11 cellular contexts compared by ENCODE assay signal in the genomic region with DNA sequence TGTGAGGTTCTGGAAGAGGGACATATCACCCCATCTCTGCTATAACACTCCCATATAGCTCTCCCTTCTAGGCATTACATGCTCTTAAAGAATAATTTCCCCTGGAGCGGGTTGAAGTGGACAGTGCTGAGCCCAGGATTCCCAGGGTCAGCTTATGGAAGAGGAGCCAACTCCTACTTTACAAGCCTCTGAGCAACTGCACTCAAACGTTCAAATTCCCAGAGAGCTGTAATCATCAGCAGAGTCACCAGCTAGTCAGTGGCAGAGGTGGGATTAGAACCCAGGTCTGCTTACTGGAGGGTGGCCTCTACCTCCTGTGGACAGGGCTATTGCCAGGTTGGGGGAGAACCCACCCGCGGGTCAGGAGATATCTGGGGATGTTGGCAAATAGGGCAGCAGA. TPM values are rescaled to one million over a fixed set of nuclear protein-coding genes. Genes with fewer than 3 reads are reported as not detected.
DNase-seq lines count a peak whose midpoint lies in the region; ATAC-seq and TF ChIP-seq lines count a peak whose summit lies in the region.
"Had no signal": no experiment of that assay in that cellular context is flagged by ENCODE, and none has a peak within 500 bp of the region (broad histone marks: within the 10 kb centered on the region; RNA-seq: fewer than 3 reads in every experiment).

No MANE protein-coding gene starts in this region.

- H3K9ac ChIP-seq in Loucy (ENCODE audit: low read depth, low read length, poor library complexity, severe bottlenecking) (peak overlapping the region; percentile 91), trophoblast cell (ENCODE audit: low read length) (no peak overlapping the region)
- H3K9ac ChIP-seq: KMS-11 had no signal

- peaks cover 0 to 1% (median 0%) of the 10 kb centered on the region in 7 donors for H3K9me3 Mint-ChIP-seq in CD4-positive, CD25-positive, alpha-beta regulatory T cell
- H3K9me3 Mint-ChIP-seq: activated B cell treated with CpG ODN at 0.5 μM for 24 hours had no signal

- intact Hi-C loops in heart left ventricle (cut with DNase I): loop anchor here (2.0 to 10.0 kb wide), 13 partner anchors 40 to 165 kb away; no protein-coding TSS in a partner anchor
- intact Hi-C loops in psoas muscle (cut with DNase I): loop anchor here in 1 of 2 donors (5.0 kb wide), 1 partner anchor 55 kb away; no protein-coding TSS in a partner anchor

- no peaks in the 10 kb centered on the region for H4K20me1 ChIP-seq in Loucy (ENCODE audit: insufficient read depth, low read length, poor library complexity, severe bottlenecking)

- H3K9me2 ChIP-seq in Loucy (replicated peaks; ENCODE audit: low read depth, low read length): no peaks in the 10 kb centered on the region

- H3K27me3 Mint-ChIP-seq in CD4-positive, CD25-positive, alpha-beta regulatory T cell: peaks cover 50% of the 10 kb centered on the region

- no peak for ATAC-seq in CD4-positive, CD25-positive, alpha-beta regulatory T cell (ENCODE audit: low read depth in 2 of 2)
- ATAC-seq in heart left ventricle: peak in 3 of 4 donors; percentile 4 to 12 (median 11)
- peak in 2 of 4 donors; percentile 5 to 26 for ATAC-seq in psoas muscle
- ATAC-seq in GM19452 (IDR thresholded peaks at IDR 0.05; ENCODE audit: unreplicated experiment): no peak
- ATAC-seq in HG03280 (IDR thresholded peaks at IDR 0.05; ENCODE audit: unreplicated experiment): no peak

- no peak for DNase-seq in CD4-positive, CD25-positive, alpha-beta regulatory T cell
- DNase-seq in heart left ventricle (peak in 1 of 5 donors; percentile 39), psoas muscle (peak in 1 of 2 donors; percentile 15), T-helper 9 cell (no peak), trophoblast cell (no peak)
- DNase-seq: activated B cell treated with CpG ODN at 0.5 μM for 24 hours had no signal

- H3K79me2 ChIP-seq in Loucy (ENCODE audit: insufficient read depth, low read length): peaks cover 42% of the 10 kb centered on the region
- H3K79me2 ChIP-seq in trophoblast cell (ENCODE audit: control insufficient read depth, insufficient read depth, low read length, poor library complexity): no peaks in the 10 kb centered on the region

- peaks cover 13% of the 10 kb centered on the region for H3K27me3 ChIP-seq in CD4-positive, CD25-positive, alpha-beta regulatory T cell (ENCODE audit: control insufficient read depth, insufficient read depth, low read length)
- H3K27me3 ChIP-seq in Loucy (ENCODE audit: insufficient read depth, low read length, poor library complexity, severe bottlenecking): no peaks in the 10 kb centered on the region
- peaks cover 0 to 11% (median 0%) of the 10 kb centered on the region in 9 donors for H3K27me3 ChIP-seq in heart left ventricle
- peaks cover 0 to 47% (median 3%) of the 10 kb centered on the region in 3 donors for H3K27me3 ChIP-seq in psoas muscle (ENCODE audit: insufficient read depth in 3 of 3, low read length in 2 of 3)
- H3K27me3 ChIP-seq in trophoblast cell (ENCODE audit: insufficient read depth, low read length): peaks cover 23% of the 10 kb centered on the region

- no peak overlapping the region for H3K27ac ChIP-seq in CD4-positive, CD25-positive, alpha-beta regulatory T cell (ENCODE audit: insufficient read depth, low read length, poor library complexity, severe bottlenecking)
- H3K27ac ChIP-seq in heart left ventricle: peak overlapping the region; percentile 93 to 99 (median 98)
- peak overlapping the region; percentile 78 for H3K27ac ChIP-seq in psoas muscle
- no peak overlapping the region for H3K27ac ChIP-seq in trophoblast cell (ENCODE audit: low read depth, low read length)
- H3K27ac ChIP-seq: KMS-11, neutrophil had no signal

- no peak overlapping the region for H4K91ac ChIP-seq in trophoblast cell (ENCODE audit: low read depth, low read length)

- no peak overlapping the region for H3K18ac ChIP-seq in trophoblast cell (ENCODE audit: low read length)

- H3K9me3 ChIP-seq in CD4-positive, CD25-positive, alpha-beta regulatory T cell (ENCODE audit: control insufficient read depth in 2 of 2, low read length in 2 of 2): no peaks in the 10 kb centered on the region
- H3K9me3 ChIP-seq in Loucy (ENCODE audit: insufficient read depth, low read depth, low read length) (no peaks in the 10 kb centered on the region), heart left ventricle (no peaks in the 10 kb centered on the region), psoas muscle (no peaks in the 10 kb centered on the region), trophoblast cell (ENCODE audit: insufficient read depth, low read depth, low read length) (peaks cover 5% of the 10 kb centered on the region)
- H3K9me3 ChIP-seq: neutrophil had no signal

- H2BK12ac ChIP-seq in trophoblast cell (ENCODE audit: low read length): no peak overlapping the region

- no peak overlapping the region for H3K27ac Mint-ChIP-seq in CD4-positive, CD25-positive, alpha-beta regulatory T cell
- H3K27ac Mint-ChIP-seq: activated B cell treated with CpG ODN at 0.5 μM for 24 hours had no signal

- WGBS in heart left ventricle, 4 donors: 13 to 31% (median 18%) methylated on average over 3 to 4 of the region's 4 CpGs
- 12 to 17% (median 16%) methylated on average over 4 of the region's 4 CpGs for WGBS in psoas muscle, 3 donors
- WGBS in trophoblast cell (ENCODE audit: extremely low coverage, insufficient coverage, insufficient read length): no CpG with 5 or more reads among the region's 4 CpGs

- no peak for TF ChIP-seq CTCF in Loucy (conservative IDR thresholded peaks at IDR 0.05; ENCODE audit: low read length)
- TF ChIP-seq CTCF in heart left ventricle (IDR thresholded peaks at IDR 0.05): no peak
- TF ChIP-seq CTCF in psoas muscle (IDR thresholded peaks at IDR 0.05): no peak

- no peak overlapping the region for H3K23ac ChIP-seq in trophoblast cell (ENCODE audit: low read length)

- H3K4me3 Mint-ChIP-seq in CD4-positive, CD25-positive, alpha-beta regulatory T cell: peak overlapping the region; percentile 24 to 57 (median 28)
- H3K4me3 Mint-ChIP-seq: activated B cell treated with CpG ODN at 0.5 μM for 24 hours had no signal

- TF ChIP-seq POLR2A in heart left ventricle (IDR thresholded peaks at IDR 0.05): no peak

- no peak overlapping the region for H3K4ac ChIP-seq in trophoblast cell (ENCODE audit: low read depth, low read length)

- H3K4me2 ChIP-seq in Loucy (ENCODE audit: low read depth, low read length, poor library complexity, severe bottlenecking) (peak overlapping the region; percentile 77), trophoblast cell (ENCODE audit: low read length) (no peak overlapping the region)
- H3K4me2 ChIP-seq: KMS-11 had no signal

- no peak overlapping the region for H2AFZ ChIP-seq in Loucy (ENCODE audit: low read length)
- no peak overlapping the region for H2AFZ ChIP-seq in trophoblast cell (ENCODE audit: insufficient read depth, low read length, poor library complexity)

- no peaks in the 10 kb centered on the region for H3K36me3 Mint-ChIP-seq in CD4-positive, CD25-positive, alpha-beta regulatory T cell

- H3K36me3 ChIP-seq in CD4-positive, CD25-positive, alpha-beta regulatory T cell (ENCODE audit: control insufficient read depth, insufficient read depth, low read length): no peaks in the 10 kb centered on the region
- no peaks in the 10 kb centered on the region for H3K36me3 ChIP-seq in Loucy (ENCODE audit: insufficient read depth, low read length)
- H3K36me3 ChIP-seq in heart left ventricle: peaks cover 0 to 25% (median 10%) of the 10 kb centered on the region in 9 donors
- no peaks in the 10 kb centered on the region for H3K36me3 ChIP-seq in psoas muscle (ENCODE audit: insufficient read depth in 1 of 2, low read depth in 1 of 2)
- H3K36me3 ChIP-seq in trophoblast cell (ENCODE audit: control insufficient read depth in 1 of 2, insufficient read depth in 2 of 2, low read length in 2 of 2): no peaks in the 10 kb centered on the region
- H3K36me3 ChIP-seq: neutrophil had no signal

- peaks cover 15% of the 10 kb centered on the region for H3K4me1 ChIP-seq in CD4-positive, CD25-positive, alpha-beta regulatory T cell (ENCODE audit: control insufficient read depth, insufficient read depth, low read length, poor library complexity, severe bottlenecking)
- H3K4me1 ChIP-seq in Loucy (ENCODE audit: insufficient read depth, low read length, poor library complexity, severe bottlenecking) (peaks cover 46% of the 10 kb centered on the region), heart left ventricle (peaks cover 4 to 66% (median 41%) of the 10 kb centered on the region in 12 donors), psoas muscle (peaks cover 20% of the 10 kb centered on the region), trophoblast cell (ENCODE audit: control insufficient read depth in 1 of 2, insufficient read depth in 2 of 2, low read length in 2 of 2) (peaks cover 3 to 7% of the 10 kb centered on the region in 2 experiments)

- no peak overlapping the region for H2BK5ac ChIP-seq in trophoblast cell (ENCODE audit: low read depth, low read length, poor library complexity)

- peaks cover 0 to 5% (median 2%) of the 10 kb centered on the region in 4 donors for H3K4me1 Mint-ChIP-seq in CD4-positive, CD25-positive, alpha-beta regulatory T cell

- no peak overlapping the region for H4K12ac ChIP-seq in trophoblast cell (ENCODE audit: low read depth, low read length)

- H3F3A ChIP-seq in Loucy (ENCODE audit: low read depth): no peaks in the 10 kb centered on the region

- H4K8ac ChIP-seq in trophoblast cell (ENCODE audit: low read depth, low read length): no peak overlapping the region

- H3K79me1 ChIP-seq in trophoblast cell (ENCODE audit: low read length): no peaks in the 10 kb centered on the region

- H3K14ac ChIP-seq in trophoblast cell (ENCODE audit: low read length): no peak overlapping the region

- H3K4me3 ChIP-seq in CD4-positive, CD25-positive, alpha-beta regulatory T cell (ENCODE audit: low read depth, low read length): no peak overlapping the region
- H3K4me3 ChIP-seq in Loucy (ENCODE audit: low read length, poor library complexity, severe bottlenecking) (peak overlapping the region; percentile 79), heart left ventricle (peak overlapping the region; percentile 73 to 98 (median 88)), psoas muscle (peak overlapping the region; percentile 81), trophoblast cell (ENCODE audit: low read depth, low read length) (no peak overlapping the region)

- no peak overlapping the region for H2BK120ac ChIP-seq in trophoblast cell (ENCODE audit: insufficient read depth, low read length, poor library complexity)

- H2AK5ac ChIP-seq in trophoblast cell (ENCODE audit: low read length): no peak overlapping the region

RNA-seq across cellular contexts. Expression of gene NEURL1B, which starts 1.4 kb away (rescaled TPM):
- total RNA-seq in CD4-positive, CD25-positive, alpha-beta regulatory T cell: 0.22 TPM
- polyA plus RNA-seq in CD4-positive, CD25-positive, alpha-beta regulatory T cell: not detected
- total RNA-seq in heart left ventricle: 10 to 100 TPM; 16.1 to 47.1 (median 25.8) TPM
- 10 to 100 TPM; 11.8 to 37.9 TPM for polyA plus RNA-seq in heart left ventricle
- total RNA-seq in psoas muscle: 10 to 100 TPM; 13.7 to 20.4 (median 16.4) TPM
- polyA plus RNA-seq in psoas muscle: 1 to 10 TPM; 8.0 to 9.7 (median 8.2) TPM
- polyA plus RNA-seq in trophoblast cell (2013): 0.37 and 0.45 TPM in 2 replicates

Comparison
In these comparisons a context has a peak if more than half of its experiments do, and no peak if none do; other contexts are left out.
1. ATAC-seq: peak in heart left ventricle (3 of 4); none in CD4-positive, CD25-positive, alpha-beta regulatory T cell (0 of 2), GM19452 (single experiment) and HG03280 (single experiment).
2. H3K27ac ChIP-seq: peak in heart left ventricle (12 of 12) and psoas muscle (single experiment); none in CD4-positive, CD25-positive, alpha-beta regulatory T cell (single experiment) and trophoblast cell (single experiment).
3. H3K4me3 ChIP-seq: peak in Loucy (single experiment), heart left ventricle (12 of 12) and psoas muscle (single experiment); none in CD4-positive, CD25-positive, alpha-beta regulatory T cell (single experiment) and trophoblast cell (single experiment).
4. RNA of gene NEURL1B, which starts 1.4 kb away (total RNA-seq): 16.1 to 47.1 TPM in heart left ventricle and 13.7 to 20.4 TPM in psoas muscle; 0.22 TPM in CD4-positive, CD25-positive, alpha-beta regulatory T cell (single experiment); every median in the first group is over 10 times any median in the second.